In genomic region chr1:42379794-42380616, GRCh38 we compare ENCODE assay signal across 8 cellular contexts. TPM values are rescaled to one million over a fixed set of nuclear protein-coding genes. Genes with fewer than 3 reads are reported as not detected.
DNase-seq lines count a peak whose midpoint lies in the region; ATAC-seq and TF ChIP-seq lines count a peak whose summit lies in the region.

No MANE protein-coding gene starts in this region.

- H3K27me3 ChIP-seq in esophagus muscularis mucosa, result no peaks in the 10 kb centered on the region

- H3K9me3 Mint-ChIP-seq in T-helper 2 cell treated with Interferon-gamma antibody and Interleukin-4, amounts not matched to agents 5 μg/mL and 100 μg/mL, for 36 hours, result no peaks in the 10 kb centered on the region
- H3K9me3 Mint-ChIP-seq in naive thymus-derived CD8-positive, alpha-beta T cell, result no peaks in the 10 kb centered on the region

- H3K36me3 ChIP-seq in esophagus muscularis mucosa, result no peaks in the 10 kb centered on the region

- ATAC-seq in GM19438 (IDR thresholded peaks at IDR 0.05; ENCODE audit: low read depth, unreplicated experiment) (peak; percentile 46), HG03565 (IDR thresholded peaks at IDR 0.05; ENCODE audit: unreplicated experiment) (peak; percentile 23)
- ATAC-seq in naive thymus-derived CD8-positive, alpha-beta T cell, result peak; percentile 40 to 60

- peak overlapping the region; percentile 69 to 86 (median 74) for H3K4me3 ChIP-seq in esophagus muscularis mucosa

- no peak for TF ChIP-seq POLR2A in esophagus muscularis mucosa (IDR thresholded peaks at IDR 0.05; ENCODE audit: low read depth)

- H3K36me3 Mint-ChIP-seq in T-helper 2 cell treated with Interferon-gamma antibody and Interleukin-4, amounts not matched to agents 5 μg/mL and 100 μg/mL, for 36 hours (ENCODE audit: low read depth), result no peaks in the 10 kb centered on the region
- H3K36me3 Mint-ChIP-seq in naive thymus-derived CD8-positive, alpha-beta T cell, result no peaks in the 10 kb centered on the region

- no peak for TF ChIP-seq CTCF in esophagus muscularis mucosa (IDR thresholded peaks at IDR 0.05)

- peaks cover 4% of the 10 kb centered on the region for H3K4me1 Mint-ChIP-seq in T-helper 2 cell treated with Interferon-gamma antibody and Interleukin-4, amounts not matched to agents 5 μg/mL and 100 μg/mL, for 36 hours (ENCODE audit: low read depth)
- peaks cover 0 to 10% (median 3%) of the 10 kb centered on the region in 4 donors for H3K4me1 Mint-ChIP-seq in naive thymus-derived CD8-positive, alpha-beta T cell

- POLR2A ChIA-PET in naive thymus-derived CD8-positive, alpha-beta T cell (lab: Charles Lee), result no interaction called here

- H3K27ac ChIP-seq in esophagus muscularis mucosa (replicated peaks in 1 of 4), result peak overlapping the region; percentile 56 to 78 (median 70)

- TF ChIP-seq EP300 in esophagus muscularis mucosa (IDR thresholded peaks at IDR 0.05), result no peak

- intact Hi-C loops in esophagus muscularis mucosa (cut with DNase I), result loop anchor here (5.0 kb wide), 1 partner anchor 77 kb away; the partner anchor contains the start of genes PPCS and ZMYND12

- DNase-seq in EH (ENCODE audit: low read depth) (peak; percentile 50), esophagus muscularis mucosa (ENCODE audit: extremely low spot score) (no peak), OCI-M1 (lab: John Stamatoyannopoulos, UW) (no peak)
- no peak for DNase-seq in T-helper 2 cell treated with Interferon-gamma antibody and Interleukin-4, amounts not matched to agents 5 μg/mL and 100 μg/mL, for 36 hours (ENCODE audit: low spot score)
- peak in 1 of 10 donors; percentile 17 for DNase-seq in naive thymus-derived CD8-positive, alpha-beta T cell
- no peak for DNase-seq in activated effector memory CD4-positive, alpha-beta T cell treated with Interleukin-2 at 50 U/mL for 16 hours

- H3K4me1 ChIP-seq in esophagus muscularis mucosa, result peaks cover 12 to 23% (median 20%) of the 10 kb centered on the region in 4 donors

- no peaks in the 10 kb centered on the region for H3K9me3 ChIP-seq in esophagus muscularis mucosa

- no peak overlapping the region for H3K27ac Mint-ChIP-seq in T-helper 2 cell treated with Interferon-gamma antibody and Interleukin-4, amounts not matched to agents 5 μg/mL and 100 μg/mL, for 36 hours
- no peak overlapping the region for H3K27ac Mint-ChIP-seq in naive thymus-derived CD8-positive, alpha-beta T cell

- 6% methylated on average over 10 of the region's 41 CpGs for WGBS in esophagus muscularis mucosa

- peaks cover 37% of the 10 kb centered on the region for H3K27me3 Mint-ChIP-seq in T-helper 2 cell treated with Interferon-gamma antibody and Interleukin-4, amounts not matched to agents 5 μg/mL and 100 μg/mL, for 36 hours (ENCODE audit: low read depth)
- peaks cover 8 to 48% (median 25%) of the 10 kb centered on the region in 5 donors for H3K27me3 Mint-ChIP-seq in naive thymus-derived CD8-positive, alpha-beta T cell

- H3K4me3 Mint-ChIP-seq in T-helper 2 cell treated with Interferon-gamma antibody and Interleukin-4, amounts not matched to agents 5 μg/mL and 100 μg/mL, for 36 hours, result peak overlapping the region; percentile 80
- peak overlapping the region; percentile 73 to 91 (median 83) for H3K4me3 Mint-ChIP-seq in naive thymus-derived CD8-positive, alpha-beta T cell

RNA-seq across cellular contexts. Expression of gene RIMKLA, which starts 0.6 kb away (rescaled TPM):
- total RNA-seq in esophagus muscularis mucosa, result 1 to 10 TPM; 1.8 to 5.3 (median 3.4) TPM
- total RNA-seq in naive thymus-derived CD8-positive, alpha-beta T cell, result under 1 TPM; 0.05 to 0.11 TPM
- polyA plus RNA-seq in naive thymus-derived CD8-positive, alpha-beta T cell, result under 1 TPM in 1 of 3 donors, not detected in 2; 0.19 TPM

RNA-seq across cellular contexts. Expression of gene FOXJ3, which starts 45.0 kb away (rescaled TPM):
- 10 to 100 TPM; 34.5 to 40.0 (median 36.1) TPM for total RNA-seq in esophagus muscularis mucosa
- total RNA-seq in naive thymus-derived CD8-positive, alpha-beta T cell, result 100 to 1,000 TPM; 108 to 112 TPM
- 10 to 100 TPM; 30.3 to 39.8 (median 34.8) TPM for polyA plus RNA-seq in naive thymus-derived CD8-positive, alpha-beta T cell
